ENCODE assay signal across 15 cellular contexts in genomic region chrX:30712214-30712613, GRCh38.
"Had no signal": no experiment of that assay in that cellular context is flagged by ENCODE, and none has a peak within 500 bp of the region (broad histone marks: within the 10 kb centered on the region; RNA-seq: fewer than 3 reads in every experiment).

No MANE protein-coding gene starts in this region.

- H3K27ac Mint-ChIP-seq: progenitor cell of endocrine pancreas had no signal

- H3K36me3 ChIP-seq: breast epithelium, transverse colon, vagina had no signal

- H3K27ac ChIP-seq: breast epithelium, esophagus muscularis mucosa, heart right ventricle, suprapubic skin, transverse colon, vagina had no signal

- H3K4me1 ChIP-seq: breast epithelium, esophagus muscularis mucosa, heart right ventricle, suprapubic skin, transverse colon, vagina had no signal

- H3K9me3 ChIP-seq: breast epithelium, esophagus muscularis mucosa, heart right ventricle, mucosa of descending colon, suprapubic skin, transverse colon, vagina had no signal

- H3K27me3 Mint-ChIP-seq: naive B cell, progenitor cell of endocrine pancreas had no signal

- H3K9me3 Mint-ChIP-seq: activated naive CD4-positive, alpha-beta T cell treated with anti-CD3 and anti-CD28 coated beads for 36 hours; neural crest cell had no signal

- H3K27me3 ChIP-seq: esophagus muscularis mucosa, suprapubic skin, transverse colon, vagina had no signal

- H3K4me1 Mint-ChIP-seq: neural crest cell had no signal

- DNase-seq: activated CD4-positive, alpha-beta T cell treated with anti-CD3 and anti-CD28 coated beads for 48 hours; activated naive CD4-positive, alpha-beta T cell treated with anti-CD3 and anti-CD28 coated beads for 36 hours; effector CD4-positive, alpha-beta T cell; naive B cell; stimulated activated CD8-positive, alpha-beta memory T cell treated with anti-CD3 and anti-CD28 coated beads, Interleukin-4, amount 100 ng/mL, for 48 hours; stimulated activated naive CD8-positive, alpha-beta T cell treated with anti-CD3 and anti-CD28 coated beads, Interleukin-15, Interleukin-2, amounts not matched to agents 100 U/mL and 50 U/mL, for 24 hours had no signal

- H3K4me3 ChIP-seq: breast epithelium, esophagus muscularis mucosa, heart right ventricle, mucosa of descending colon, suprapubic skin, transverse colon, vagina had no signal

- H3K4me3 Mint-ChIP-seq: activated naive CD4-positive, alpha-beta T cell treated with anti-CD3 and anti-CD28 coated beads for 36 hours; neural crest cell had no signal
